32 cellular contexts compared by ENCODE assay signal in genomic region chr19:40236026-40236355, GRCh38. TPM values are rescaled to one million over a fixed set of nuclear protein-coding genes. Genes with fewer than 3 reads are reported as not detected.
DNase-seq lines count a peak whose midpoint lies in the region; ATAC-seq, FAIRE-seq and TF ChIP-seq lines count a peak whose summit lies in the region.
"Had no signal": no experiment of that assay in that cellular context is flagged by ENCODE, and none has a peak within 500 bp of the region (broad histone marks: within the 10 kb centered on the region; RNA-seq: fewer than 3 reads in every experiment).

No MANE protein-coding gene starts in this region.

- no peaks in the 10 kb centered on the region for H3K9me3 Mint-ChIP-seq in WTC11
- H3K9me3 Mint-ChIP-seq in T-helper 2 cell treated with Interferon-gamma antibody and Interleukin-4, amounts not matched to agents 5 μg/mL and 100 μg/mL, for 36 hours = no peaks in the 10 kb centered on the region
- H3K9me3 Mint-ChIP-seq: CD14-positive monocyte; CD4-positive, alpha-beta memory T cell; CD4-positive, CD25-positive, alpha-beta regulatory T cell; CD8-positive, alpha-beta memory T cell had no signal

- H3K27ac Mint-ChIP-seq in WTC11 = no peak overlapping the region
- no peak overlapping the region for H3K27ac Mint-ChIP-seq in T-helper 2 cell treated with Interferon-gamma antibody and Interleukin-4, amounts not matched to agents 5 μg/mL and 100 μg/mL, for 36 hours
- H3K27ac Mint-ChIP-seq: CD4-positive, alpha-beta memory T cell; CD4-positive, CD25-positive, alpha-beta regulatory T cell had no signal

- no peak for TF ChIP-seq EP300 in HepG2 (IDR thresholded peaks at IDR 0.05; ENCODE audit: low read depth in 2 of 2, low read length in 2 of 2)
- no peak for TF ChIP-seq EP300 in HepG2 (CRISPR knock-in tag; IDR thresholded peaks at IDR 0.05; ENCODE audit: borderline replicate concordance)

- no peak overlapping the region for H3K4me3 ChIP-seq in HepG2 (replicated peaks in 1 of 3; ENCODE audit: insufficient read depth in 1 of 3, low read depth in 2 of 3, low read length in 3 of 3)
- H3K4me3 ChIP-seq in right lobe of liver = no peak overlapping the region
- H3K4me3 ChIP-seq in upper lobe of right lung = no peak overlapping the region
- H3K4me3 ChIP-seq: BLaER1, GM12878 had no signal

- no peak for TF ChIP-seq RAD21 in HepG2 (CRISPR knock-in tag; IDR thresholded peaks at IDR 0.05)

- peaks cover 24% of the 10 kb centered on the region; the same call in 1 of the 2 replicates for H3K36me3 Mint-ChIP-seq in WTC11
- peaks cover 14% of the 10 kb centered on the region for H3K36me3 Mint-ChIP-seq in T-helper 2 cell treated with Interferon-gamma antibody and Interleukin-4, amounts not matched to agents 5 μg/mL and 100 μg/mL, for 36 hours (ENCODE audit: low read depth)

- POLR2A ChIA-PET in HepG2 (lab: Yijun Ruan, JAX) = no interaction called here
- POLR2A ChIA-PET in WTC11 (lab: Charles Lee) = no interaction called here

- intact Hi-C loops in HepG2 (cut with micrococcal nuclease; ENCODE audit: unreplicated experiment) (no loop called here), right lobe of liver (cut with DNase I) (no loop called here), upper lobe of right lung (cut with DNase I) (no loop called here)

- no peak overlapping the region for H3K4me2 ChIP-seq in HepG2 (ENCODE audit: low read depth, low read length)

- H3K27me3 Mint-ChIP-seq in WTC11 (ENCODE audit: low read depth) = no peaks in the 10 kb centered on the region
- H3K27me3 Mint-ChIP-seq in T-helper 2 cell treated with Interferon-gamma antibody and Interleukin-4, amounts not matched to agents 5 μg/mL and 100 μg/mL, for 36 hours (ENCODE audit: low read depth) = no peaks in the 10 kb centered on the region
- H3K27me3 Mint-ChIP-seq: CD4-positive, alpha-beta memory T cell; CD4-positive, CD25-positive, alpha-beta regulatory T cell; CD8-positive, alpha-beta memory T cell had no signal

- no peak overlapping the region for H2AFZ ChIP-seq in HepG2 (ENCODE audit: low read length)

- TF ChIP-seq POLR2A in HepG2 (IDR thresholded peaks at IDR 0.05; ENCODE audit: insufficient read depth in 1 of 2, low read depth in 2 of 2, low read length in 2 of 2) = no peak
- TF ChIP-seq POLR2A in right lobe of liver (IDR thresholded peaks at IDR 0.05) = no peak

- BruUV-seq in HepG2 (replicated peaks; lab: Mats Ljungman, UMichigan) = no TSS peak

- H3K27ac ChIP-seq in HepG2 (ENCODE audit: extremely low read length, insufficient read depth, low read length) (no peak overlapping the region), right lobe of liver (no peak overlapping the region), upper lobe of right lung (no peak overlapping the region)

- WGBS in HepG2 (ENCODE audit: low lambda C conversion rate) = 100% methylated on average over 6 of the region's 9 CpGs
- 94% methylated on average over 5 of the region's 9 CpGs for WGBS in right lobe of liver (ENCODE audit: insufficient coverage, low coverage, low lambda C conversion rate, missing lambda C conversion rate)

- H4K20me1 ChIP-seq in HepG2 (ENCODE audit: insufficient read depth, low read length) = no peaks in the 10 kb centered on the region

- TF ChIP-seq CTCF in HepG2 (CRISPR knock-in tag; IDR thresholded peaks at IDR 0.05) (no peak), right lobe of liver (IDR thresholded peaks at IDR 0.05) (no peak), WTC11 (IDR thresholded peaks at IDR 0.05) (0 out of 2 replicates have a peak, but pooled peaks have one; percentile 6), upper lobe of right lung (IDR thresholded peaks at IDR 0.05) (no peak)

- ATAC-seq in HepG2 (no peak), right lobe of liver (no peak), WTC11 (no peak), upper lobe of right lung (no peak), GM18867 (IDR thresholded peaks at IDR 0.05; ENCODE audit: unreplicated experiment) (no peak)

- DNase-seq in HepG2 (ENCODE audit: low spot score) (no peak), right lobe of liver (no peak), WTC11 (ENCODE audit: low spot score) (no peak), upper lobe of right lung (peak; percentile 53)
- DNase-seq in T-helper 2 cell treated with Interferon-gamma antibody and Interleukin-4, amounts not matched to agents 5 μg/mL and 100 μg/mL, for 36 hours (ENCODE audit: low spot score) = no peak
- DNase-seq: 8988T; ACHN; BE2C; C1 segment of cervical spinal cord; CD4-positive, alpha-beta memory T cell; CD4-positive, CD25-positive, alpha-beta regulatory T cell; CD8-positive, alpha-beta memory T cell; COR-L47; DMS 273 treated with DMSO at 0.1 percent for 48 hours; DMS153; DMS53; DMS79; DND-41; EL; GDM1 had no signal

- CTCF ChIA-PET in HepG2 (lab: Yijun Ruan, JAX; ENCODE audit: low intra/inter-chr PET ratio, low total read pairs) = no interaction called here
- CTCF ChIA-PET in WTC11 (lab: Charles Lee) = interaction anchor here (0.7 to 1.8 kb wide), 6 partner anchors 9 to 96 kb away, joined by 3 to 5 read pairs (median 4); partner anchors contain the start of gene CCNP

- H3K9me3 ChIP-seq in HepG2 (ENCODE audit: low read length) (no peaks in the 10 kb centered on the region), right lobe of liver (no peaks in the 10 kb centered on the region), upper lobe of right lung (no peaks in the 10 kb centered on the region)
- H3K9me3 ChIP-seq: BE2C, BLaER1 had no signal

- peaks cover 31 to 55% of the 10 kb centered on the region in 2 experiments for H3K36me3 ChIP-seq in HepG2 (replicated peaks in 1 of 2; ENCODE audit: control insufficient read depth in 1 of 2, insufficient read depth in 2 of 2, low read length in 2 of 2)
- H3K36me3 ChIP-seq in right lobe of liver = peaks cover 0 to 65% (median 34%) of the 10 kb centered on the region in 4 donors
- H3K36me3 ChIP-seq in upper lobe of right lung = peaks cover 77% of the 10 kb centered on the region

- H3K9ac ChIP-seq in HepG2 (ENCODE audit: insufficient read depth, low read depth, low read length) = no peak overlapping the region

- in situ Hi-C loops in HepG2 (cut with HindIII; ENCODE audit: extremely low pct_ligation_motif_present, low pct_unique_long_range_greater_than_20kb) = no loop called here

- H3K79me2 ChIP-seq in HepG2 (ENCODE audit: insufficient read depth, low read length) = no peaks in the 10 kb centered on the region

- H3K4me1 Mint-ChIP-seq in WTC11 = peaks cover 16% of the 10 kb centered on the region
- no peaks in the 10 kb centered on the region for H3K4me1 Mint-ChIP-seq in T-helper 2 cell treated with Interferon-gamma antibody and Interleukin-4, amounts not matched to agents 5 μg/mL and 100 μg/mL, for 36 hours (ENCODE audit: low read depth)
- H3K4me1 Mint-ChIP-seq: CD14-positive monocyte had no signal

- H3K4me1 ChIP-seq in HepG2 (ENCODE audit: insufficient read depth, low read length) (peaks cover 23% of the 10 kb centered on the region), right lobe of liver (peaks cover 0 to 17% (median 7%) of the 10 kb centered on the region in 4 donors), upper lobe of right lung (peaks cover 9% of the 10 kb centered on the region)

- no peak overlapping the region for H3K4me3 Mint-ChIP-seq in WTC11
- no peak overlapping the region for H3K4me3 Mint-ChIP-seq in T-helper 2 cell treated with Interferon-gamma antibody and Interleukin-4, amounts not matched to agents 5 μg/mL and 100 μg/mL, for 36 hours
- H3K4me3 Mint-ChIP-seq: CD14-positive monocyte; CD4-positive, alpha-beta memory T cell; CD4-positive, CD25-positive, alpha-beta regulatory T cell; CD8-positive, alpha-beta memory T cell had no signal

- no peak for FAIRE-seq in HepG2 (lab: Jason Lieb, UNC)
- FAIRE-seq: A204.1, GM12878, GM12892, GM18507, GM19239 had no signal

- H3K27me3 ChIP-seq in HepG2 (ENCODE audit: control insufficient read depth in 1 of 2, insufficient read depth in 2 of 2, low read length in 2 of 2) (no peaks in the 10 kb centered on the region), right lobe of liver (no peaks in the 10 kb centered on the region), upper lobe of right lung (no peaks in the 10 kb centered on the region)
- H3K27me3 ChIP-seq: BE2C, BLaER1 had no signal

RNA-seq across cellular contexts. Expression of gene CCNP, which starts 9.5 kb away (rescaled TPM):
- 0.66 and 1.1 TPM in 2 replicates for total RNA-seq in HepG2 (2016; rRNA removed; fragmentation: Illumina TruSeq; extraction: Trizol)
- total RNA-seq in HepG2 (2016; cell fraction: cytosol; rRNA removed; fragmentation: Illumina TruSeq; extraction: Trizol; ENCODE audit: low read depth) = 0.20 and 0.35 TPM in 2 replicates
- 0.85 and 1.1 TPM in 2 replicates for total RNA-seq in HepG2 (2016; cell fraction: insoluble cytoplasmic fraction; rRNA removed; fragmentation: Illumina TruSeq; extraction: Trizol)
- 0.74 and 0.79 TPM in 2 replicates for total RNA-seq in HepG2 (2016; cell fraction: membrane; rRNA removed; fragmentation: Illumina TruSeq; extraction: Trizol)
- 0.69 and 0.96 TPM in 2 replicates for total RNA-seq in HepG2 (2016; cell fraction: nucleus; rRNA removed; fragmentation: Illumina TruSeq; extraction: Trizol)
- 1.8 and 2.8 TPM in 2 replicates for polyA plus RNA-seq in HepG2 (2011; rRNA removed)
- polyA plus RNA-seq in HepG2 (2011; cell fraction: cytosol; rRNA removed) = 1.7 and 2.0 TPM in 2 replicates
- 7.9 and 8.4 TPM in 2 replicates for polyA plus RNA-seq in HepG2 (2011; cell fraction: nucleus; rRNA removed)
- 2.0 and 2.9 TPM in 2 replicates for polyA plus RNA-seq in HepG2 (2012)
- 0.25 and 0.58 TPM in 2 replicates for polyA plus RNA-seq in HepG2 (2016; cell fraction: cytosol; fragmentation: Illumina TruSeq; extraction: Trizol; ENCODE audit: low read depth)
- polyA plus RNA-seq in HepG2 (2016; cell fraction: insoluble cytoplasmic fraction; fragmentation: Illumina TruSeq; extraction: Trizol; ENCODE audit: low read depth) = 1.0 and 1.2 TPM in 2 replicates
- 0.49 and 0.52 TPM in 2 replicates for polyA plus RNA-seq in HepG2 (2016; cell fraction: membrane; fragmentation: Illumina TruSeq; extraction: Trizol; ENCODE audit: low read depth)
- polyA plus RNA-seq in HepG2 (2016; cell fraction: nucleus; fragmentation: Illumina TruSeq; extraction: Trizol; ENCODE audit: insufficient read depth, low read depth) = 2.3 and 2.8 TPM in 2 replicates
- polyA minus RNA-seq in HepG2 (2011; rRNA and poly(A)+ RNA removed; ENCODE audit: low replicate concordance) = 0.07 and 2.4 TPM in 2 replicates
- polyA minus RNA-seq in HepG2 (2011; cell fraction: cytosol; rRNA and poly(A)+ RNA removed) = 0.79 and 1.1 TPM in 2 replicates
- polyA minus RNA-seq in HepG2 (2011; cell fraction: nucleus; rRNA and poly(A)+ RNA removed) = 0.90 and 1.2 TPM in 2 replicates
- 1 to 10 TPM; 1.5 to 8.7 (median 3.9) TPM for total RNA-seq in right lobe of liver
- total RNA-seq in WTC11 (2021) = 0.83 to 2.4 TPM (median 1.9 TPM) in 3 replicates
- not detected for total RNA-seq in upper lobe of right lung
- total RNA-seq: Daoy, G401 had no signal
- polyA plus RNA-seq: CD14-positive monocyte; CD4-positive, alpha-beta memory T cell; CD8-positive, alpha-beta memory T cell had no signal

RNA-seq across cellular contexts. Expression of gene TTC9B, which starts 17.8 kb away (rescaled TPM):
- not detected in 2 replicates for total RNA-seq in HepG2 (2016; rRNA removed; fragmentation: Illumina TruSeq; extraction: Trizol)
- not detected in 2 replicates for total RNA-seq in HepG2 (2016; cell fraction: cytosol; rRNA removed; fragmentation: Illumina TruSeq; extraction: Trizol; ENCODE audit: low read depth)
- not detected in 2 replicates for total RNA-seq in HepG2 (2016; cell fraction: insoluble cytoplasmic fraction; rRNA removed; fragmentation: Illumina TruSeq; extraction: Trizol)
- total RNA-seq in HepG2 (2016; cell fraction: membrane; rRNA removed; fragmentation: Illumina TruSeq; extraction: Trizol) = not detected in 2 replicates
- not detected in 2 replicates for total RNA-seq in HepG2 (2016; cell fraction: nucleus; rRNA removed; fragmentation: Illumina TruSeq; extraction: Trizol)
- not detected in 2 replicates for polyA plus RNA-seq in HepG2 (2011; rRNA removed)
- not detected in 2 replicates for polyA plus RNA-seq in HepG2 (2011; cell fraction: cytosol; rRNA removed)
- 0.05 TPM in 1 of 2 replicates, not detected in the other for polyA plus RNA-seq in HepG2 (2011; cell fraction: nucleus; rRNA removed)
- 0.08 and 0.27 TPM in 2 replicates for polyA plus RNA-seq in HepG2 (2012)
- not detected in 2 replicates for polyA plus RNA-seq in HepG2 (2016; cell fraction: cytosol; fragmentation: Illumina TruSeq; extraction: Trizol; ENCODE audit: low read depth)
- not detected in 2 replicates for polyA plus RNA-seq in HepG2 (2016; cell fraction: insoluble cytoplasmic fraction; fragmentation: Illumina TruSeq; extraction: Trizol; ENCODE audit: low read depth)
- polyA plus RNA-seq in HepG2 (2016; cell fraction: membrane; fragmentation: Illumina TruSeq; extraction: Trizol; ENCODE audit: low read depth) = not detected in 2 replicates
- not detected in 2 replicates for polyA plus RNA-seq in HepG2 (2016; cell fraction: nucleus; fragmentation: Illumina TruSeq; extraction: Trizol; ENCODE audit: insufficient read depth, low read depth)
- not detected in 2 replicates for polyA minus RNA-seq in HepG2 (2011; rRNA and poly(A)+ RNA removed; ENCODE audit: low replicate concordance)
- not detected in 2 replicates for polyA minus RNA-seq in HepG2 (2011; cell fraction: cytosol; rRNA and poly(A)+ RNA removed)
- not detected in 2 replicates for polyA minus RNA-seq in HepG2 (2011; cell fraction: nucleus; rRNA and poly(A)+ RNA removed)
- total RNA-seq in right lobe of liver = not detected
- 0.23 TPM in 1 of 3 replicates, not detected in the others for total RNA-seq in WTC11 (2021)
- total RNA-seq in upper lobe of right lung = not detected
- total RNA-seq: A673; CD4-positive, alpha-beta memory T cell; CD4-positive, CD25-positive, alpha-beta regulatory T cell; CD8-positive, alpha-beta memory T cell; Daoy; G401; GM12878 had no signal
- polyA plus RNA-seq: AG04450; CD14-positive monocyte; CD4-positive, alpha-beta memory T cell; CD4-positive, CD25-positive, alpha-beta regulatory T cell; CD8-positive, alpha-beta memory T cell had no signal

RNA-seq across cellular contexts. Expression of gene MAP3K10, which starts 44.8 kb away (rescaled TPM):
- total RNA-seq in HepG2 (2016; rRNA removed; fragmentation: Illumina TruSeq; extraction: Trizol) (1.9 and 3.4 TPM in 2 replicates), right lobe of liver (1 to 10 TPM; 4.2 to 7.0 (median 6.5) TPM), WTC11 (2021) (23.5 to 25.5 TPM (median 24.4 TPM) in 3 replicates), upper lobe of right lung (17.2 TPM)
- total RNA-seq in HepG2 (2016; cell fraction: cytosol; rRNA removed; fragmentation: Illumina TruSeq; extraction: Trizol; ENCODE audit: low read depth) = 3.4 and 3.7 TPM in 2 replicates
- 1.5 and 4.3 TPM in 2 replicates for total RNA-seq in HepG2 (2016; cell fraction: insoluble cytoplasmic fraction; rRNA removed; fragmentation: Illumina TruSeq; extraction: Trizol)
- total RNA-seq in HepG2 (2016; cell fraction: membrane; rRNA removed; fragmentation: Illumina TruSeq; extraction: Trizol) = 2.3 and 3.1 TPM in 2 replicates
- 4.8 and 6.5 TPM in 2 replicates for total RNA-seq in HepG2 (2016; cell fraction: nucleus; rRNA removed; fragmentation: Illumina TruSeq; extraction: Trizol)
- 5.0 and 6.7 TPM in 2 replicates for polyA plus RNA-seq in HepG2 (2011; rRNA removed)
- polyA plus RNA-seq in HepG2 (2011; cell fraction: cytosol; rRNA removed) = 2.4 and 4.6 TPM in 2 replicates
- 28.9 and 39.9 TPM in 2 replicates for polyA plus RNA-seq in HepG2 (2011; cell fraction: nucleus; rRNA removed)
- 4.5 and 7.7 TPM in 2 replicates for polyA plus RNA-seq in HepG2 (2012)
- 1.1 and 1.2 TPM in 2 replicates for polyA plus RNA-seq in HepG2 (2016; cell fraction: cytosol; fragmentation: Illumina TruSeq; extraction: Trizol; ENCODE audit: low read depth)
- polyA plus RNA-seq in HepG2 (2016; cell fraction: insoluble cytoplasmic fraction; fragmentation: Illumina TruSeq; extraction: Trizol; ENCODE audit: low read depth) = 2.1 and 3.6 TPM in 2 replicates
- 2.5 and 3.9 TPM in 2 replicates for polyA plus RNA-seq in HepG2 (2016; cell fraction: membrane; fragmentation: Illumina TruSeq; extraction: Trizol; ENCODE audit: low read depth)
- polyA plus RNA-seq in HepG2 (2016; cell fraction: nucleus; fragmentation: Illumina TruSeq; extraction: Trizol; ENCODE audit: insufficient read depth, low read depth) = 14.6 and 16.4 TPM in 2 replicates
- 9.5 and 13.6 TPM in 2 replicates for polyA minus RNA-seq in HepG2 (2011; rRNA and poly(A)+ RNA removed; ENCODE audit: low replicate concordance)
- 3.7 and 4.1 TPM in 2 replicates for polyA minus RNA-seq in HepG2 (2011; cell fraction: cytosol; rRNA and poly(A)+ RNA removed)
- 9.0 and 9.3 TPM in 2 replicates for polyA minus RNA-seq in HepG2 (2011; cell fraction: nucleus; rRNA and poly(A)+ RNA removed)

RNA-seq across cellular contexts. Expression of gene AKT2, which starts 49.2 kb away (rescaled TPM):
- 82.1 and 82.7 TPM in 2 replicates for total RNA-seq in HepG2 (2016; rRNA removed; fragmentation: Illumina TruSeq; extraction: Trizol)
- total RNA-seq in HepG2 (2016; cell fraction: cytosol; rRNA removed; fragmentation: Illumina TruSeq; extraction: Trizol; ENCODE audit: low read depth) = 42.1 and 44.9 TPM in 2 replicates
- 70.8 and 81.6 TPM in 2 replicates for total RNA-seq in HepG2 (2016; cell fraction: insoluble cytoplasmic fraction; rRNA removed; fragmentation: Illumina TruSeq; extraction: Trizol)
- total RNA-seq in HepG2 (2016; cell fraction: membrane; rRNA removed; fragmentation: Illumina TruSeq; extraction: Trizol) = 96.0 and 104 TPM in 2 replicates
- total RNA-seq in HepG2 (2016; cell fraction: nucleus; rRNA removed; fragmentation: Illumina TruSeq; extraction: Trizol) = 55.8 and 67.9 TPM in 2 replicates
- 173 and 182 TPM in 2 replicates for polyA plus RNA-seq in HepG2 (2011; rRNA removed)
- polyA plus RNA-seq in HepG2 (2011; cell fraction: cytosol; rRNA removed) = 88.4 and 94.7 TPM in 2 replicates
- polyA plus RNA-seq in HepG2 (2011; cell fraction: nucleus; rRNA removed) = 432 and 533 TPM in 2 replicates
- 72.7 and 74.6 TPM in 2 replicates for polyA plus RNA-seq in HepG2 (2012)
- 39.5 and 46.3 TPM in 2 replicates for polyA plus RNA-seq in HepG2 (2016; cell fraction: cytosol; fragmentation: Illumina TruSeq; extraction: Trizol; ENCODE audit: low read depth)
- polyA plus RNA-seq in HepG2 (2016; cell fraction: insoluble cytoplasmic fraction; fragmentation: Illumina TruSeq; extraction: Trizol; ENCODE audit: low read depth) = 92.6 and 106 TPM in 2 replicates
- polyA plus RNA-seq in HepG2 (2016; cell fraction: membrane; fragmentation: Illumina TruSeq; extraction: Trizol; ENCODE audit: low read depth) = 95.0 and 114 TPM in 2 replicates
- 169 and 178 TPM in 2 replicates for polyA plus RNA-seq in HepG2 (2016; cell fraction: nucleus; fragmentation: Illumina TruSeq; extraction: Trizol; ENCODE audit: insufficient read depth, low read depth)
- 115 and 187 TPM in 2 replicates for polyA minus RNA-seq in HepG2 (2011; rRNA and poly(A)+ RNA removed; ENCODE audit: low replicate concordance)
- 55.0 and 56.5 TPM in 2 replicates for polyA minus RNA-seq in HepG2 (2011; cell fraction: cytosol; rRNA and poly(A)+ RNA removed)
- polyA minus RNA-seq in HepG2 (2011; cell fraction: nucleus; rRNA and poly(A)+ RNA removed) = 77.1 and 89.5 TPM in 2 replicates
- 100 to 1,000 TPM in 3 of 6 experiments, 10 to 100 TPM in 3; 83.2 to 132 (median 107) TPM for total RNA-seq in right lobe of liver
- 156 to 174 TPM (median 161 TPM) in 3 replicates for total RNA-seq in WTC11 (2021)
- 103 TPM for total RNA-seq in upper lobe of right lung

Comparison
In these comparisons a context has a peak if more than half of its experiments do, and no peak if none do; other contexts are left out.
1. Of the 50 proteins assayed by ChIP-seq in both HepG2 and WTC11: peak only in HepG2: none; only in WTC11: CTCF; in both: none; in neither: 49.